ENCODE assay signal across 32 cellular contexts in genomic region chr2:208830203-208830602, GRCh38.
"Had no signal": no experiment of that assay in that cellular context is flagged by ENCODE, and none has a peak within 500 bp of the region (broad histone marks: within the 10 kb centered on the region; RNA-seq: fewer than 3 reads in every experiment).

No MANE protein-coding gene starts in this region.

- ATAC-seq: activated CD8-positive, alpha-beta T cell treated with anti-CD3 and anti-CD28 coated beads for 36 hours; activated naive CD4-positive, alpha-beta T cell treated with anti-CD3 and anti-CD28 coated beads, Interleukin-2, amount 50 U/mL, for 72 hours; activated T-cell treated with anti-CD3 and anti-CD28 coated beads, Interleukin-2, amount 50 U/mL, for 4 hours; activated T-cell treated with anti-CD3 and anti-CD28 coated beads, Interleukin-2, amount 50 U/mL, for 72 hours; activated T-helper 17 cell treated with anti-CD3 and anti-CD28 coated beads, Interleukin-2, amount 50 U/mL, for 72 hours; body of pancreas had no signal

- H3K27ac ChIP-seq: adrenal gland, body of pancreas, brain microvascular endothelial cell, breast epithelium, VCaP had no signal

- H3K9me3 ChIP-seq: adrenal gland, body of pancreas, breast epithelium had no signal

- H3K4me1 ChIP-seq: adrenal gland, breast epithelium had no signal

- H3K36me3 ChIP-seq: adrenal gland, brain microvascular endothelial cell, breast epithelium had no signal

- DNase-seq: activated B cell treated with CpG ODN at 0.5 μM for 24 hours; activated CD4-positive, alpha-beta memory T cell treated with anti-CD3 and anti-CD28 coated beads for 36 hours; activated CD4-positive, alpha-beta T cell treated with anti-CD3 and anti-CD28 coated beads for 4 hours; activated CD4-positive, alpha-beta T cell treated with anti-CD3 and anti-CD28 coated beads, Interleukin-2, amount 10 ng/mL, durations not matched to agents 24 days and 14 days; activated CD4-positive, alpha-beta T cell treated with anti-CD3 and anti-CD28 coated beads, Interleukin-2, amount 50 U/mL, for 1 hour; activated CD4-positive, alpha-beta T cell treated with anti-CD3 and anti-CD28 coated beads, Interleukin-2, amount 50 U/mL, for 4 hours; activated CD4-positive, CD25-positive, alpha-beta regulatory T cell treated with anti-CD3 and anti-CD28 coated beads, Interleukin-2, amount 50 U/mL, for 72 hours; activated CD8-positive, alpha-beta memory T cell treated with anti-CD3 and anti-CD28 coated beads, Interleukin-2, amount 50 U/mL, for 4 hours; activated CD8-positive, alpha-beta T cell treated with anti-CD3 and anti-CD28 coated beads for 36 hours; activated effector memory CD4-positive, alpha-beta T cell treated with anti-CD3 and anti-CD28 coated beads, Interleukin-2, amount 50 U/mL, for 16 hours; activated gamma-delta T cell treated with Interleukin-2 at 50 U/mL for 16 hours; activated naive CD4-positive, alpha-beta T cell; activated naive CD4-positive, alpha-beta T cell treated with anti-CD3 and anti-CD28 coated beads for 36 hours; activated naive CD4-positive, alpha-beta T cell treated with anti-CD3 and anti-CD28 coated beads, Interleukin-2, amount 50 U/mL, for 16 hours; activated naive CD8-positive, alpha-beta T cell treated with anti-CD3 and anti-CD28 coated beads for 36 hours; activated T-cell treated with anti-CD3 and anti-CD28 coated beads for 4 hours; activated T-cell treated with anti-CD3 and anti-CD28 coated beads, Interleukin-2, amount 50 U/mL, for 1 hour; activated T-cell treated with anti-CD3 and anti-CD28 coated beads, Interleukin-2, amount 50 U/mL, for 4 hours; activated T-cell treated with anti-CD3 and anti-CD28 coated beads, Interleukin-2, amount 50 U/mL, for 72 hours; adrenal gland; amniotic stem cell; aorta; body of pancreas; brain microvascular endothelial cell; central memory CD4-positive, alpha-beta T cell; T-helper 1 cell; T-helper 2 cell; T-helper 9 cell had no signal

- H3K4me3 ChIP-seq: adrenal gland, body of pancreas, breast epithelium had no signal

- H3K27me3 ChIP-seq: adrenal gland, body of pancreas, brain microvascular endothelial cell, breast epithelium had no signal
